ENCODE assay signal across 1 cellular context in genomic region chr2:98013407-98014042, GRCh38.
TF ChIP-seq lines count a peak whose summit lies in the region.

No MANE protein-coding gene starts in this region.

TF ChIP-seq in SK-N-SH, 30 proteins besides CTCF, POLR2A, EP300 and RAD21 (continued from another document):
- TF ChIP-seq REST (IDR thresholded peaks at IDR 0.05; ENCODE audit: low read depth, low read length) (no peak), MXI1 (IDR thresholded peaks at IDR 0.05; ENCODE audit: low read depth, low read length) (no peak), IRF3 (IDR thresholded peaks at IDR 0.05; ENCODE audit: low read depth, low read length) (no peak), FOXJ3 (CRISPR knock-in tag; IDR thresholded peaks at IDR 0.05) (no peak), RFX5 (IDR thresholded peaks at IDR 0.05; ENCODE audit: low read length) (no peak), FOXM1 (IDR thresholded peaks at IDR 0.05; ENCODE audit: low read depth) (no peak), PBX3 (IDR thresholded peaks at IDR 0.05) (no peak), NFIC (IDR thresholded peaks at IDR 0.05; ENCODE audit: borderline replicate concordance) (no peak), USF2 (IDR thresholded peaks at IDR 0.05; ENCODE audit: borderline replicate concordance, low read depth, low read length) (no peak), TAF1 (IDR thresholded peaks at IDR 0.05; ENCODE audit: borderline replicate concordance, low read depth, low read length) (no peak), TCF12 (IDR thresholded peaks at IDR 0.05) (no peak), RXRA (IDR thresholded peaks at IDR 0.05; ENCODE audit: borderline replicate concordance, low read depth) (no peak), MAX (IDR thresholded peaks at IDR 0.05; ENCODE audit: low read depth) (no peak)
TF ChIP-seq in SK-N-SH: peak in this region for 0.
